ENCODE assay signal across 9 cellular contexts in genomic region chr2:36785179-36785795, GRCh38.
DNase-seq lines count a peak whose midpoint lies in the region; ATAC-seq and TF ChIP-seq lines count a peak whose summit lies in the region.
"Had no signal": no experiment of that assay in that cellular context is flagged by ENCODE, and none has a peak within 500 bp of the region (broad histone marks: within the 10 kb centered on the region; RNA-seq: fewer than 3 reads in every experiment).

No MANE protein-coding gene starts in this region.

- no peak overlapping the region for H3K4me3 Mint-ChIP-seq in glutamatergic neuron (ENCODE audit: unreplicated experiment)
- H3K4me3 Mint-ChIP-seq: activated naive CD4-positive, alpha-beta T cell treated with anti-CD3 and anti-CD28 coated beads, Interleukin-2, amount 50 U/mL, for 24 hours had no signal

- H3K4me3 ChIP-seq in prostate gland: no peak overlapping the region

- H3K4me1 Mint-ChIP-seq in glutamatergic neuron (ENCODE audit: low read depth, unreplicated experiment): no peaks in the 10 kb centered on the region

- H3K9me3 Mint-ChIP-seq in glutamatergic neuron (ENCODE audit: unreplicated experiment): no peaks in the 10 kb centered on the region
- H3K9me3 Mint-ChIP-seq: activated naive CD4-positive, alpha-beta T cell treated with anti-CD3 and anti-CD28 coated beads, Interleukin-2, amount 50 U/mL, for 24 hours had no signal

- no peak overlapping the region for H3K27ac Mint-ChIP-seq in glutamatergic neuron (ENCODE audit: unreplicated experiment)
- H3K27ac Mint-ChIP-seq: activated naive CD4-positive, alpha-beta T cell treated with anti-CD3 and anti-CD28 coated beads, Interleukin-2, amount 50 U/mL, for 24 hours had no signal

- no peaks in the 10 kb centered on the region for H3K27me3 ChIP-seq in prostate gland (replicated peaks; ENCODE audit: insufficient read depth)

- H3K27me3 Mint-ChIP-seq in glutamatergic neuron (ENCODE audit: unreplicated experiment): no peaks in the 10 kb centered on the region
- H3K27me3 Mint-ChIP-seq: activated naive CD4-positive, alpha-beta T cell treated with anti-CD3 and anti-CD28 coated beads, Interleukin-2, amount 50 U/mL, for 24 hours had no signal

- no peaks in the 10 kb centered on the region for H3K9me3 ChIP-seq in prostate gland

- intact Hi-C loops in prostate gland (cut with DNase I): no loop called here

- TF ChIP-seq POLR2A in prostate gland (IDR thresholded peaks at IDR 0.05): no peak

- 36% methylated on average over 5 of the region's 5 CpGs for WGBS in prostate gland

- no peak overlapping the region for H3K27ac ChIP-seq in prostate gland

- TF ChIP-seq CTCF in glutamatergic neuron (IDR thresholded peaks at IDR 0.05; ENCODE audit: partially characterized antibody, unreplicated experiment): peak; percentile 97
- peak; percentile 80 to 91 (median 85) for TF ChIP-seq CTCF in prostate gland (IDR thresholded peaks at IDR 0.05)

- DNase-seq in DMS 273 (lab: John Stamatoyannopoulos, UW; ENCODE audit: unreplicated experiment) (peak; percentile 77), Kasumi-1 (lab: John Stamatoyannopoulos, UW) (peak; percentile 66 to 67), SHP77 (lab: John Stamatoyannopoulos, UW) (peak; percentile 6 to 35), glutamatergic neuron (peak; percentile 69), prostate gland (ENCODE audit: low spot score) (peak; percentile 37)
- DNase-seq in activated gamma-delta T cell treated with anti-CD3 and anti-CD28 coated beads, Interleukin-2, amount 50 U/mL, for 16 hours (ENCODE audit: low read depth): peak; percentile 43

- no peaks in the 10 kb centered on the region for H3K4me1 ChIP-seq in prostate gland (replicated peaks)

- no peaks in the 10 kb centered on the region for H3K36me3 ChIP-seq in prostate gland

- no peaks in the 10 kb centered on the region for H3K36me3 Mint-ChIP-seq in glutamatergic neuron (ENCODE audit: unreplicated experiment)
- H3K36me3 Mint-ChIP-seq: activated naive CD4-positive, alpha-beta T cell treated with anti-CD3 and anti-CD28 coated beads, Interleukin-2, amount 50 U/mL, for 24 hours had no signal

- ATAC-seq in GM21576 (IDR thresholded peaks at IDR 0.05; ENCODE audit: unreplicated experiment) (peak; percentile 62), HG03469 (IDR thresholded peaks at IDR 0.05; ENCODE audit: unreplicated experiment) (no peak)

Comparison
In these comparisons a context has a peak if more than half of its experiments do, and no peak if none do; other contexts are left out.
1. DNase-seq: peak in every context shown above with its lines; median percentile 77 in DMS 273; 69 in glutamatergic neuron; 66 in Kasumi-1; 43 in activated gamma-delta T cell treated with anti-CD3 and anti-CD28 coated beads, Interleukin-2, amount 50 U/mL, for 16 hours; 37 in prostate gland; 20 in SHP77.